ENCODE assay signal across 2 cellular contexts in the genomic region with DNA sequence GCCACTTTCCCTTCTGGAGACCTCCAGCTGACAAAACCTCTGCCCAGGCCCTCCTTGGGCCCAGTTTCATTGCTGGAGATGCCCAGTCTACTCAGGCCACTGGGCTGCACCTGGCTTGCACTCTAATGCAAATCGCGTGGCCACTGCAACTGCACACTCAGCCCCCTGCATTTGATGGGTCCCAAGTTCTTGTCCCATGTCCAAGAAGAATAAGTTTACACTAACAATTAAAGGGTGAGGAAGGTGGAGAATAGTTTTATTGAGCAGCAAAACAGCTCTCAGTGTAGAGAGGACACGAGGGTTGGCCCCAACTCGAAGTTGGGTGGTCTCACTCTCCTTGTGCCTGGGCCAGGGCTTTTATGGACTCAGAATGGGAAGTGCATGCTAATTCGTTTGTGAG.
TF ChIP-seq lines count a peak whose summit lies in the region.

No MANE protein-coding gene starts in this region.

TF ChIP-seq in liver, 16 proteins besides CTCF, POLR2A, EP300 and RAD21:
- TF ChIP-seq GABPA (IDR thresholded peaks at IDR 0.05 in 1 of 2, conservative IDR thresholded peaks at IDR 0.05 in 1 of 2) (no peak), FOXA1 (IDR thresholded peaks at IDR 0.05) (no peak), RXRA (IDR thresholded peaks at IDR 0.05) (no peak), MAX (IDR thresholded peaks at IDR 0.05) (no peak), NR2F2 (IDR thresholded peaks at IDR 0.05) (no peak), SP1 (IDR thresholded peaks at IDR 0.05) (no peak), ZBTB33 (IDR thresholded peaks at IDR 0.05) (no peak), FOXA2 (IDR thresholded peaks at IDR 0.05) (no peak), TAF1 (conservative IDR thresholded peaks at IDR 0.05) (no peak), REST (IDR thresholded peaks at IDR 0.05) (no peak), YY1 (IDR thresholded peaks at IDR 0.05) (no peak), EGR1 (IDR thresholded peaks at IDR 0.05; ENCODE audit: low read depth in 2 of 2) (no peak), HNF4G (IDR thresholded peaks at IDR 0.05) (no peak), HNF4A (conservative IDR thresholded peaks at IDR 0.05) (no peak), JUND (IDR thresholded peaks at IDR 0.05) (no peak)
- TF ChIP-seq, protein P1, sequence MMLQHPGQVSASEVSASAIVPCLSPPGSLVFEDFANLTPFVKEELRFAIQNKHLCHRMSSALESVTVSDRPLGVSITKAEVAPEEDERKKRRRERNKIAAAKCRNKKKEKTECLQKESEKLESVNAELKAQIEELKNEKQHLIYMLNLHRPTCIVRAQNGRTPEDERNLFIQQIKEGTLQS (IDR thresholded peaks at IDR 0.05): no peak

TF ChIP-seq in HepG2, 621 proteins besides CTCF, POLR2A, EP300 and RAD21:
- TF ChIP-seq, protein P1 (CRISPR knock-in tag; IDR thresholded peaks at IDR 0.05): no peak
- TF ChIP-seq SP5 (CRISPR knock-in tag; IDR thresholded peaks at IDR 0.05; ENCODE audit: borderline replicate concordance, low read depth): no peak
- no peak for TF ChIP-seq SIX4 (CRISPR knock-in tag; IDR thresholded peaks at IDR 0.05)
- no peak for TF ChIP-seq ZSCAN29 (CRISPR knock-in tag; conservative IDR thresholded peaks at IDR 0.05)
- no peak for TF ChIP-seq ZNF543 (CRISPR knock-in tag; IDR thresholded peaks at IDR 0.05)
- no peak for TF ChIP-seq IRF1 (CRISPR knock-in tag; IDR thresholded peaks at IDR 0.05; ENCODE audit: low read depth)
- no peak for TF ChIP-seq ZNF343 (CRISPR knock-in tag; IDR thresholded peaks at IDR 0.05)
- no peak for TF ChIP-seq ARID3A (IDR thresholded peaks at IDR 0.05; ENCODE audit: low read depth, low read length)
- TF ChIP-seq, protein P2, sequence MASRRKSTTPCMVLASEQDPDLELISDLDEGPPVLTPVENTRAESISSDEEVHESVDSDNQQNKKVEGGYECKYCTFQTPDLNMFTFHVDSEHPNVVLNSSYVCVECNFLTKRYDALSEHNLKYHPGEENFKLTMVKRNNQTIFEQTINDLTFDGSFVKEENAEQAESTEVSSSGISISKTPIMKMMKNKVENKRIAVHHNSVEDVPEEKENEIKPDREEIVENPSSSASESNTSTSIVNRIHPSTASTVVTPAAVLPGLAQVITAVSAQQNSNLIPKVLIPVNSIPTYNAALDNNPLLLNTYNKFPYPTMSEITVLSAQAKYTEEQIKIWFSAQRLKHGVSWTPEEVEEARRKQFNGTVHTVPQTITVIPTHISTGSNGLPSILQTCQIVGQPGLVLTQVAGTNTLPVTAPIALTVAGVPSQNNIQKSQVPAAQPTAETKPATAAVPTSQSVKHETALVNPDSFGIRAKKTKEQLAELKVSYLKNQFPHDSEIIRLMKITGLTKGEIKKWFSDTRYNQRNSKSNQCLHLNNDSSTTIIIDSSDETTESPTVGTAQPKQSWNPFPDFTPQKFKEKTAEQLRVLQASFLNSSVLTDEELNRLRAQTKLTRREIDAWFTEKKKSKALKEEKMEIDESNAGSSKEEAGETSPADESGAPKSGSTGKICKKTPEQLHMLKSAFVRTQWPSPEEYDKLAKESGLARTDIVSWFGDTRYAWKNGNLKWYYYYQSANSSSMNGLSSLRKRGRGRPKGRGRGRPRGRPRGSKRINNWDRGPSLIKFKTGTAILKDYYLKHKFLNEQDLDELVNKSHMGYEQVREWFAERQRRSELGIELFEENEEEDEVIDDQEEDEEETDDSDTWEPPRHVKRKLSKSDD (CRISPR knock-in tag; IDR thresholded peaks at IDR 0.05; ENCODE audit: low read depth): no peak
TF ChIP-seq in HepG2: peak in this region for 0.
